13 cellular contexts compared by ENCODE assay signal in the genomic region with DNA sequence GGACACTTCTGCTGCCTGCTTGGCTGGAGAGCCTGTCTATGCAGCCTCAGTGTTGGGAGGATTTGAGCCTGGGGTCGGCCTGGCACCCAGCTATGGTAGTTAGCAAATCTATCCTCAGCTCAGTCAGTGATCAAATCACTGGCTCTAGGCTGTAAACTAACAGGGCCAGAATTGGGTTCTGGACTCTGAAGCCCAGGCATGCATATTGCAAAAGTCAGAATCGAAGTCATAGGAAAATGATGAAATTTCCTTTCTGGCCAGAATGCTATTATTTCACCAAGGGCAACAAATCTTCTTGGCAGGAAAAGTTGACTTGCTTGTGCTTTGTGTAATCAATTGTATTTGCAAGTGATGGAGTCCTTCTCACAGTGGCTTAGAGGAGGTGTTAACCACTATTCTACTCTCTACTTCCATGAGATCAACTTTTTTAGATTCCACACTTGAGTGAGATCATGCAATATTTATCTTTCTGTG.
DNase-seq lines count a peak whose midpoint lies in the region; ATAC-seq and TF ChIP-seq lines count a peak whose summit lies in the region.
"Had no signal": no experiment of that assay in that cellular context is flagged by ENCODE, and none has a peak within 500 bp of the region (broad histone marks: within the 10 kb centered on the region; RNA-seq: fewer than 3 reads in every experiment).

No MANE protein-coding gene starts in this region.

- no peaks in the 10 kb centered on the region for H3K9me3 ChIP-seq in mammary epithelial cell (replicated peaks; ENCODE audit: insufficient read depth, low read length)
- H3K9me3 ChIP-seq in muscle layer of duodenum (ENCODE audit: control insufficient read depth in 1 of 2, low read length in 2 of 2) = no peaks in the 10 kb centered on the region
- no peaks in the 10 kb centered on the region for H3K9me3 ChIP-seq in BE2C

- in situ Hi-C loops in mammary epithelial cell (cut with MboI; ENCODE audit: low sequenced_read_pairs in 2 of 2) = loop anchor here in 1 of 2 donors (25.0 kb wide), 1 partner anchor 952 kb away; a partner anchor contains a TSS

- intact Hi-C loops in MCF 10A (cut with micrococcal nuclease) = loop anchor here (5.0 kb wide), 1 partner anchor 947 kb away; no protein-coding TSS in a partner anchor
- intact Hi-C loops in mammary epithelial cell (cut with micrococcal nuclease) = loop anchor here (10.0 kb wide), 1 partner anchor 266 kb away; no protein-coding TSS in a partner anchor

- H3K27me3 Mint-ChIP-seq in MCF 10A (ENCODE audit: insufficient read depth, unreplicated experiment) (no peaks in the 10 kb centered on the region), GM23338 (ENCODE audit: insufficient read depth, low read depth, poor library complexity) (peaks cover 3% of the 10 kb centered on the region)
- H3K27me3 Mint-ChIP-seq: activated B cell treated with CpG ODN at 0.5 μM for 24 hours; activated naive CD4-positive, alpha-beta T cell treated with anti-CD3 and anti-CD28 coated beads, Interleukin-2, amount 10 ng/mL, durations not matched to agents 7 days and 5 days; B cell had no signal

- no peaks in the 10 kb centered on the region for H4K20me1 ChIP-seq in mammary epithelial cell (ENCODE audit: insufficient read depth, low read length)
- H4K20me1 ChIP-seq in GM23338 (replicated peaks; ENCODE audit: insufficient read depth) = no peaks in the 10 kb centered on the region

- H3K9me3 Mint-ChIP-seq in MCF 10A (ENCODE audit: unreplicated experiment) = no peaks in the 10 kb centered on the region
- H3K9me3 Mint-ChIP-seq in GM23338 = no peaks in the 10 kb centered on the region
- H3K9me3 Mint-ChIP-seq: activated B cell treated with CpG ODN at 0.5 μM for 24 hours; activated naive CD4-positive, alpha-beta T cell treated with anti-CD3 and anti-CD28 coated beads, Interleukin-2, amount 10 ng/mL, durations not matched to agents 7 days and 5 days had no signal

- BruUV-seq in MCF 10A (replicated peaks; lab: Mats Ljungman, UMichigan) (no TSS peak), mammary epithelial cell (replicated peaks; lab: Mats Ljungman, UMichigan) (no TSS peak)

- DNase-seq in MCF 10A (ENCODE audit: unreplicated experiment) (peak; percentile 82), mammary epithelial cell (no peak), hepatic stellate cell (ENCODE audit: low spot score) (no peak), BE2C (no peak), hypothalamus (lab: John Stamatoyannopoulos, UW) (no peak), GM23338 (ENCODE audit: low spot score) (no peak)
- DNase-seq: activated B cell treated with CpG ODN at 0.5 μM for 24 hours; activated naive CD4-positive, alpha-beta T cell treated with anti-CD3 and anti-CD28 coated beads, Interleukin-2, amount 10 ng/mL, durations not matched to agents 7 days and 5 days; nucleus accumbens had no signal

- no peaks in the 10 kb centered on the region for H3K27me3 ChIP-seq in mammary epithelial cell (ENCODE audit: insufficient read depth, low read length)
- no peaks in the 10 kb centered on the region for H3K27me3 ChIP-seq in muscle layer of duodenum (ENCODE audit: low read depth, low read length)
- no peaks in the 10 kb centered on the region for H3K27me3 ChIP-seq in BE2C
- no peaks in the 10 kb centered on the region for H3K27me3 ChIP-seq in GM23338 (ENCODE audit: insufficient read depth)

- H3K79me2 ChIP-seq in mammary epithelial cell (ENCODE audit: insufficient read depth, low read length) (no peaks in the 10 kb centered on the region), GM23338 (replicated peaks; ENCODE audit: insufficient read depth) (no peaks in the 10 kb centered on the region)

- H3K4me3 ChIP-seq in mammary epithelial cell (replicated peaks in 1 of 3; ENCODE audit: insufficient read depth in 1 of 3, low read depth in 2 of 3, low read length in 3 of 3) (no peak overlapping the region), muscle layer of duodenum (ENCODE audit: low read depth in 1 of 2, low read length in 2 of 2) (no peak overlapping the region), BE2C (ENCODE audit: low read depth, low read length) (no peak overlapping the region), GM23338 (no peak overlapping the region)

- peak overlapping the region; percentile 67 for H3K27ac Mint-ChIP-seq in MCF 10A (ENCODE audit: low read depth, unreplicated experiment)
- H3K27ac Mint-ChIP-seq in GM23338 = no peak overlapping the region
- H3K27ac Mint-ChIP-seq: activated B cell treated with CpG ODN at 0.5 μM for 24 hours; activated naive CD4-positive, alpha-beta T cell treated with anti-CD3 and anti-CD28 coated beads, Interleukin-2, amount 10 ng/mL, durations not matched to agents 7 days and 5 days; B cell had no signal

- H3F3A ChIP-seq in GM23338 (replicated peaks; ENCODE audit: low read depth) = no peaks in the 10 kb centered on the region

- CTCF ChIA-PET in MCF 10A (lab: Yijun Ruan, JAX) (interaction anchor here (0.6 to 1.1 kb wide), 5 partner anchors 178 to 949 kb away, joined by 3 to 5 read pairs (median 4); no protein-coding TSS in a partner anchor), mammary epithelial cell (lab: Charles Lee; ENCODE audit: low non-redundant PET) (no interaction called here)

- H3K4me1 Mint-ChIP-seq in MCF 10A (ENCODE audit: insufficient read depth, unreplicated experiment) (peaks cover 24% of the 10 kb centered on the region), GM23338 (peaks cover 15% of the 10 kb centered on the region)

- H3K36me3 Mint-ChIP-seq in MCF 10A (ENCODE audit: insufficient read depth, unreplicated experiment) = peaks cover 5% of the 10 kb centered on the region
- no peaks in the 10 kb centered on the region for H3K36me3 Mint-ChIP-seq in GM23338 (ENCODE audit: low read depth)
- H3K36me3 Mint-ChIP-seq: activated naive CD4-positive, alpha-beta T cell treated with anti-CD3 and anti-CD28 coated beads, Interleukin-2, amount 10 ng/mL, durations not matched to agents 7 days and 5 days had no signal

- H3K4me1 ChIP-seq in mammary epithelial cell (ENCODE audit: insufficient read depth, low read length) (no peaks in the 10 kb centered on the region), muscle layer of duodenum (ENCODE audit: control insufficient read depth in 1 of 2, insufficient read depth in 2 of 2, low read length in 2 of 2) (peaks cover 7 to 19% of the 10 kb centered on the region in 2 donors), BE2C (no peaks in the 10 kb centered on the region), GM23338 (ENCODE audit: insufficient read depth) (no peaks in the 10 kb centered on the region)

- ATAC-seq in esophagus mucosa (peak; percentile 72), GM23338 (no peak)

- H3K4me3 Mint-ChIP-seq in MCF 10A (ENCODE audit: unreplicated experiment) = no peak overlapping the region
- H3K4me3 Mint-ChIP-seq in GM23338 = no peak overlapping the region
- H3K4me3 Mint-ChIP-seq: activated B cell treated with CpG ODN at 0.5 μM for 24 hours; activated naive CD4-positive, alpha-beta T cell treated with anti-CD3 and anti-CD28 coated beads, Interleukin-2, amount 10 ng/mL, durations not matched to agents 7 days and 5 days; B cell had no signal

- no peaks in the 10 kb centered on the region for H3K36me3 ChIP-seq in mammary epithelial cell (ENCODE audit: insufficient read depth, low read length)
- no peaks in the 10 kb centered on the region for H3K36me3 ChIP-seq in muscle layer of duodenum (ENCODE audit: control insufficient read depth in 1 of 2, insufficient read depth in 2 of 2, low read length in 2 of 2)
- no peaks in the 10 kb centered on the region for H3K36me3 ChIP-seq in BE2C
- H3K36me3 ChIP-seq in GM23338 (ENCODE audit: insufficient read depth) = no peaks in the 10 kb centered on the region

- no peak overlapping the region for H3K4me2 ChIP-seq in mammary epithelial cell (ENCODE audit: insufficient read depth, low read depth, low read length)
- no peak overlapping the region for H3K4me2 ChIP-seq in GM23338
- H3K4me2 ChIP-seq: KMS-11 had no signal

- no peaks in the 10 kb centered on the region for H3K9me2 ChIP-seq in GM23338 (ENCODE audit: insufficient read depth)

- H2AFZ ChIP-seq in mammary epithelial cell (ENCODE audit: low read depth, low read length) (no peak overlapping the region), GM23338 (no peak overlapping the region)

- H3K9ac ChIP-seq in mammary epithelial cell (ENCODE audit: insufficient read depth, low read length) = no peak overlapping the region
- H3K9ac ChIP-seq: KMS-11 had no signal

- H3K27ac ChIP-seq in mammary epithelial cell (ENCODE audit: insufficient read depth, low read depth, low read length) = no peak overlapping the region
- peak overlapping the region; percentile 53 for H3K27ac ChIP-seq in muscle layer of duodenum (ENCODE audit: low read length)
- H3K27ac ChIP-seq in GM23338 (ENCODE audit: low read depth) = no peak overlapping the region
- H3K27ac ChIP-seq: KMS-11 had no signal

- POLR2A ChIA-PET in MCF 10A (lab: Yijun Ruan, JAX) = interaction anchor here (0.7 to 4.2 kb wide), 9 partner anchors 15 to 950 kb away, joined by 3 to 35 read pairs (median 4); a partner anchor contains a TSS

- TF ChIP-seq CTCF in MCF 10A (IDR thresholded peaks at IDR 0.05; ENCODE audit: unreplicated experiment) (no peak), mammary epithelial cell (conservative IDR thresholded peaks at IDR 0.05 in 1 of 2, IDR thresholded peaks at IDR 0.05 in 1 of 2; ENCODE audit: extremely low read depth in 1 of 2, insufficient read depth in 1 of 2, low read depth in 1 of 2, low read length in 2 of 2) (no peak), BE2C (IDR thresholded peaks at IDR 0.05; ENCODE audit: low read depth, low read length) (no peak), GM23338 (conservative IDR thresholded peaks at IDR 0.05; ENCODE audit: low read depth in 2 of 2) (no peak)

- dilution Hi-C loops in mammary epithelial cell (cut with HindIII; ENCODE audit: low sequenced_read_pairs) = no loop called here

- WGBS in mammary epithelial cell (ENCODE audit: low coverage, missing lambda C conversion rate) = 36% methylated on average over 2 of the region's 2 CpGs

TF ChIP-seq in GM23338, 12 proteins besides CTCF, POLR2A, EP300 and RAD21 (continues in another document):
- TF ChIP-seq EZH2 (IDR thresholded peaks at IDR 0.05; ENCODE audit: low read depth, unreplicated experiment) (no peak), ZNF331 (CRISPR knock-in tag; IDR thresholded peaks at IDR 0.05; ENCODE audit: low read depth) (no peak), NANOG (IDR thresholded peaks at IDR 0.05; ENCODE audit: borderline replicate concordance) (no peak), JUNB (IDR thresholded peaks at IDR 0.05; ENCODE audit: unreplicated experiment) (no peak), STAT1 (IDR thresholded peaks at IDR 0.05; ENCODE audit: unreplicated experiment) (no peak), EZH2phosphoT487 (IDR thresholded peaks at IDR 0.05; ENCODE audit: unreplicated experiment) (no peak)
- TF ChIP-seq, protein P1, sequence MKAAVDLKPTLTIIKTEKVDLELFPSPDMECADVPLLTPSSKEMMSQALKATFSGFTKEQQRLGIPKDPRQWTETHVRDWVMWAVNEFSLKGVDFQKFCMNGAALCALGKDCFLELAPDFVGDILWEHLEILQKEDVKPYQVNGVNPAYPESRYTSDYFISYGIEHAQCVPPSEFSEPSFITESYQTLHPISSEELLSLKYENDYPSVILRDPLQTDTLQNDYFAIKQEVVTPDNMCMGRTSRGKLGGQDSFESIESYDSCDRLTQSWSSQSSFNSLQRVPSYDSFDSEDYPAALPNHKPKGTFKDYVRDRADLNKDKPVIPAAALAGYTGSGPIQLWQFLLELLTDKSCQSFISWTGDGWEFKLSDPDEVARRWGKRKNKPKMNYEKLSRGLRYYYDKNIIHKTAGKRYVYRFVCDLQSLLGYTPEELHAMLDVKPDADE (IDR thresholded peaks at IDR 0.05) = no peak
